In genomic region chr1:118008011-118008410, GRCh38 we compare ENCODE assay signal across 36 cellular contexts.
A peak's percentile ranks its signal among the peaks of the same experiment; 100 is the strongest.
DNase-seq lines count a peak whose midpoint lies in the region; ATAC-seq, FAIRE-seq and TF ChIP-seq lines count a peak whose summit lies in the region.
"Had no signal": no experiment of that assay in that cellular context is flagged by ENCODE, and none has a peak within 500 bp of the region (broad histone marks: within the 10 kb centered on the region; RNA-seq: fewer than 3 reads in every experiment).

No MANE protein-coding gene starts in this region.

- WGBS in HepG2 (ENCODE audit: low lambda C conversion rate): 15% methylated on average over 7 of the region's 7 CpGs
- 77% methylated on average over 2 of the region's 7 CpGs for WGBS in right lobe of liver (ENCODE audit: insufficient coverage, low coverage, low lambda C conversion rate, missing lambda C conversion rate)
- WGBS in A549 (ENCODE audit: missing lambda C conversion rate): 53% methylated on average over 7 of the region's 7 CpGs
- WGBS in K562 (ENCODE audit: insufficient coverage, low coverage, missing lambda C conversion rate): under 1% methylated on average over 7 of the region's 7 CpGs

- H3K27ac ChIP-seq in HepG2 (ENCODE audit: extremely low read length, insufficient read depth, low read length) (no peak overlapping the region), right lobe of liver (no peak overlapping the region), A549 (no peak overlapping the region), K562 (ENCODE audit: extremely low read depth, low read depth, low read length) (no peak overlapping the region), parathyroid adenoma (peak overlapping the region; percentile 91)
- H3K27ac ChIP-seq: 22Rv1; BLaER1; BLaER1 treated with 17β-estradiol and CSF1 and Interleukin-3, amounts not matched to agents 10 nM and 100 nM; C4-2B had no signal

- H3K9me3 ChIP-seq in HepG2 (ENCODE audit: low read length) (no peaks in the 10 kb centered on the region), right lobe of liver (no peaks in the 10 kb centered on the region), A549 (no peaks in the 10 kb centered on the region), K562 (replicated peaks; ENCODE audit: control insufficient read depth, insufficient read depth, low read depth, low read length) (no peaks in the 10 kb centered on the region), parathyroid adenoma (ENCODE audit: control insufficient read depth, low read length) (no peaks in the 10 kb centered on the region)
- H3K9me3 ChIP-seq: BE2C, BLaER1, Caco-2 had no signal

- no peaks in the 10 kb centered on the region for H3K36me3 ChIP-seq in HepG2 (replicated peaks in 1 of 2; ENCODE audit: control insufficient read depth in 1 of 2, insufficient read depth in 2 of 2, low read length in 2 of 2)
- H3K36me3 ChIP-seq in right lobe of liver: no peaks in the 10 kb centered on the region
- no peaks in the 10 kb centered on the region for H3K36me3 ChIP-seq in K562 (ENCODE audit: control insufficient read depth, insufficient read depth, low read length)
- H3K36me3 ChIP-seq in parathyroid adenoma (ENCODE audit: control insufficient read depth, insufficient read depth, low read length): no peaks in the 10 kb centered on the region
- H3K36me3 ChIP-seq: BE2C; BLaER1; BLaER1 treated with 17β-estradiol and CSF1 and Interleukin-3, amounts not matched to agents 10 nM and 100 nM had no signal

- H3K79me2 ChIP-seq in HepG2 (ENCODE audit: insufficient read depth, low read length) (no peaks in the 10 kb centered on the region), K562 (ENCODE audit: control insufficient read depth, insufficient read depth, low read length) (no peaks in the 10 kb centered on the region), parathyroid adenoma (no peaks in the 10 kb centered on the region)

- H3K27me3 ChIP-seq in HepG2 (ENCODE audit: control insufficient read depth in 1 of 2, insufficient read depth in 2 of 2, low read length in 2 of 2): no peaks in the 10 kb centered on the region; a peak in 1 of 5 replicates
- H3K27me3 ChIP-seq in right lobe of liver: no peaks in the 10 kb centered on the region
- peaks cover 4 to 5% of the 10 kb centered on the region in 2 experiments; a peak in 3 of 5 replicates for H3K27me3 ChIP-seq in K562 (ENCODE audit: control insufficient read depth in 2 of 2, insufficient read depth in 2 of 2, low read length in 2 of 2)
- H3K27me3 ChIP-seq in parathyroid adenoma (ENCODE audit: control insufficient read depth, insufficient read depth, low read length): no peaks in the 10 kb centered on the region
- H3K27me3 ChIP-seq: BLaER1; BLaER1 treated with 17β-estradiol and CSF1 and Interleukin-3, amounts not matched to agents 10 nM and 100 nM had no signal

- BruUV-seq in HepG2 (replicated peaks; lab: Mats Ljungman, UMichigan) (no TSS peak), K562 (replicated peaks; lab: Mats Ljungman, UMichigan) (no TSS peak)

- H3K4me2 ChIP-seq in HepG2 (ENCODE audit: low read depth, low read length) (no peak overlapping the region), A549 (no peak overlapping the region), K562 (ENCODE audit: insufficient read depth, low read length) (no peak overlapping the region), parathyroid adenoma (ENCODE audit: low read length) (no peak overlapping the region)
- H3K4me2 ChIP-seq: BLaER1; BLaER1 treated with 17β-estradiol and CSF1 and Interleukin-3, amounts not matched to agents 10 nM and 100 nM had no signal

- TF ChIP-seq RAD21 in HepG2 (CRISPR knock-in tag; IDR thresholded peaks at IDR 0.05) (no peak), A549 (conservative IDR thresholded peaks at IDR 0.05 in 1 of 2, IDR thresholded peaks at IDR 0.05 in 1 of 2) (no peak), K562 (CRISPR knock-in tag; conservative IDR thresholded peaks at IDR 0.05 in 1 of 2, IDR thresholded peaks at IDR 0.05 in 1 of 2) (no peak)

- FAIRE-seq in HepG2 (lab: Jason Lieb, UNC) (no peak), A549 (lab: Jason Lieb, UNC) (no peak), K562 (lab: Jason Lieb, UNC) (no peak)
- FAIRE-seq: A204.1, D721Med had no signal

- H3K4me1 ChIP-seq in HepG2 (ENCODE audit: insufficient read depth, low read length) (no peaks in the 10 kb centered on the region), right lobe of liver (no peaks in the 10 kb centered on the region), A549 (no peaks in the 10 kb centered on the region), K562 (replicated peaks in 1 of 2; ENCODE audit: control insufficient read depth in 2 of 2, insufficient read depth in 2 of 2, low read length in 2 of 2) (no peaks in the 10 kb centered on the region), parathyroid adenoma (peaks cover 16% of the 10 kb centered on the region)
- H3K4me1 ChIP-seq: BE2C; BLaER1; BLaER1 treated with 17β-estradiol and CSF1 and Interleukin-3, amounts not matched to agents 10 nM and 100 nM; Caco-2 had no signal

- no peak for DNase-seq in HepG2 (ENCODE audit: low spot score)
- DNase-seq in right lobe of liver: no peak
- no peak for DNase-seq in A549 (ENCODE audit: low read depth in 1 of 2, low spot score in 1 of 2)
- DNase-seq in K562 (ENCODE audit: extremely low read depth in 1 of 4, low spot score in 3 of 4): no peak
- no peak for DNase-seq in NCI-H2081 (lab: John Stamatoyannopoulos, UW)
- no peak for DNase-seq in activated CD4-positive, alpha-beta T cell treated with anti-CD3 and anti-CD28 coated beads, Interleukin-2, amount 10 ng/mL, durations not matched to agents 7 days and 5 days
- DNase-seq in NCI-H1930 (lab: John Stamatoyannopoulos, UW): no peak
- DNase-seq: 8988T; ACHN; AML-193; BE2C; C1 segment of cervical spinal cord; Caco-2; Calu3; CD4-positive, alpha-beta memory T cell; CD4-positive, alpha-beta T cell; CD4-positive, CD25-positive, alpha-beta regulatory T cell; CD8-positive, alpha-beta memory T cell; CD8-positive, alpha-beta T cell; COR-L47; DMS 273 treated with DMSO at 0.1 percent for 48 hours; DMS153; DMS53; DMS79; DMS79 treated with DMSO at 0.1 percent for 48 hours; DND-41; EL had no signal

- H3K4me3 Mint-ChIP-seq in activated CD4-positive, alpha-beta T cell treated with anti-CD3 and anti-CD28 coated beads, Interleukin-2, amount 10 ng/mL, durations not matched to agents 7 days and 5 days: no peak overlapping the region
- H3K4me3 Mint-ChIP-seq: B cell; CD14-positive monocyte; CD4-positive, alpha-beta memory T cell; CD4-positive, alpha-beta T cell; CD4-positive, CD25-positive, alpha-beta regulatory T cell; CD8-positive, alpha-beta T cell had no signal

- POLR2A ChIA-PET in HepG2 (lab: Yijun Ruan, JAX): no interaction called here
- POLR2A ChIA-PET in A549 (lab: Yijun Ruan, JAX): no interaction called here
- POLR2A ChIA-PET in K562 (lab: Yijun Ruan, JAX): interaction anchor here (1.2 kb wide), 1 partner anchor 10 kb away, joined by 5 read pairs; no protein-coding TSS in a partner anchor
- POLR2A ChIA-PET in activated CD4-positive, alpha-beta T cell treated with anti-CD3 and anti-CD28 coated beads, Interleukin-2, amount 10 ng/mL, durations not matched to agents 7 days and 5 days (lab: Charles Lee): no interaction called here

- intact Hi-C loops in HepG2 (cut with micrococcal nuclease; ENCODE audit: unreplicated experiment): no loop called here
- intact Hi-C loops in right lobe of liver (cut with DNase I): no loop called here
- intact Hi-C loops in K562 (cut with micrococcal nuclease): no loop called here

- H3K4me3 ChIP-seq in HepG2 (replicated peaks in 1 of 3; ENCODE audit: insufficient read depth in 1 of 3, low read depth in 2 of 3, low read length in 3 of 3): no peak overlapping the region
- no peak overlapping the region for H3K4me3 ChIP-seq in right lobe of liver
- no peak overlapping the region for H3K4me3 ChIP-seq in A549
- no peak overlapping the region for H3K4me3 ChIP-seq in K562
- no peak overlapping the region for H3K4me3 ChIP-seq in parathyroid adenoma (ENCODE audit: low read depth, low read length)
- H3K4me3 ChIP-seq: BLaER1; BLaER1 treated with 17β-estradiol and CSF1 and Interleukin-3, amounts not matched to agents 10 nM and 100 nM had no signal

- TF ChIP-seq POLR2A in HepG2 (IDR thresholded peaks at IDR 0.05; ENCODE audit: insufficient read depth in 1 of 2, low read depth in 2 of 2, low read length in 2 of 2) (no peak), right lobe of liver (IDR thresholded peaks at IDR 0.05) (no peak), A549 (IDR thresholded peaks at IDR 0.05; ENCODE audit: low read length) (no peak), K562 (conservative IDR thresholded peaks at IDR 0.05) (no peak)

- H3K9me3 Mint-ChIP-seq in activated CD4-positive, alpha-beta T cell treated with anti-CD3 and anti-CD28 coated beads, Interleukin-2, amount 10 ng/mL, durations not matched to agents 7 days and 5 days: no peaks in the 10 kb centered on the region
- H3K9me3 Mint-ChIP-seq: CD4-positive, alpha-beta T cell; CD8-positive, alpha-beta T cell had no signal

- TF ChIP-seq CTCF in HepG2 (CRISPR knock-in tag; IDR thresholded peaks at IDR 0.05) (no peak), right lobe of liver (IDR thresholded peaks at IDR 0.05) (no peak), A549 (IDR thresholded peaks at IDR 0.05) (no peak), K562 (IDR thresholded peaks at IDR 0.05 in 2 of 3, conservative IDR thresholded peaks at IDR 0.05 in 1 of 3; ENCODE audit: insufficient read depth in 2 of 3, low read depth in 1 of 3, low read length in 3 of 3) (no peak), parathyroid adenoma (IDR thresholded peaks at IDR 0.05) (no peak)

- in situ Hi-C loops in HepG2 (cut with HindIII; ENCODE audit: extremely low pct_ligation_motif_present, low pct_unique_long_range_greater_than_20kb): no loop called here
- in situ Hi-C loops in K562 (cut with MboI): no loop called here

- no peak overlapping the region for H3K27ac Mint-ChIP-seq in activated CD4-positive, alpha-beta T cell treated with anti-CD3 and anti-CD28 coated beads, Interleukin-2, amount 10 ng/mL, durations not matched to agents 7 days and 5 days
- H3K27ac Mint-ChIP-seq: B cell; CD4-positive, alpha-beta memory T cell; CD4-positive, alpha-beta T cell; CD4-positive, CD25-positive, alpha-beta regulatory T cell; CD8-positive, alpha-beta T cell had no signal

- CTCF ChIA-PET in HepG2 (lab: Yijun Ruan, JAX; ENCODE audit: low intra/inter-chr PET ratio, low total read pairs): no interaction called here
- CTCF ChIA-PET in A549 (lab: Yijun Ruan, JAX): no interaction called here
- CTCF ChIA-PET in K562 (lab: Yijun Ruan, JAX; ENCODE audit: low intra/inter-chr PET ratio): no interaction called here
- CTCF ChIA-PET in activated CD4-positive, alpha-beta T cell treated with anti-CD3 and anti-CD28 coated beads, Interleukin-2, amount 10 ng/mL, durations not matched to agents 7 days and 5 days (lab: Charles Lee): no interaction called here

- no peaks in the 10 kb centered on the region for H3K36me3 Mint-ChIP-seq in activated CD4-positive, alpha-beta T cell treated with anti-CD3 and anti-CD28 coated beads, Interleukin-2, amount 10 ng/mL, durations not matched to agents 7 days and 5 days (ENCODE audit: low read depth)
- H3K36me3 Mint-ChIP-seq: CD14-positive monocyte; CD4-positive, alpha-beta memory T cell; CD4-positive, CD25-positive, alpha-beta regulatory T cell; CD8-positive, alpha-beta memory T cell; CD8-positive, alpha-beta T cell had no signal

- H3K4me1 Mint-ChIP-seq in activated CD4-positive, alpha-beta T cell treated with anti-CD3 and anti-CD28 coated beads, Interleukin-2, amount 10 ng/mL, durations not matched to agents 7 days and 5 days: no peaks in the 10 kb centered on the region
- H3K4me1 Mint-ChIP-seq: B cell; CD14-positive monocyte; CD4-positive, alpha-beta memory T cell; CD4-positive, CD25-positive, alpha-beta regulatory T cell; CD8-positive, alpha-beta memory T cell had no signal

- no peaks in the 10 kb centered on the region for H3K9me1 ChIP-seq in K562 (ENCODE audit: control insufficient read depth, insufficient read depth, low read length)

- no peaks in the 10 kb centered on the region for H3K27me3 Mint-ChIP-seq in activated CD4-positive, alpha-beta T cell treated with anti-CD3 and anti-CD28 coated beads, Interleukin-2, amount 10 ng/mL, durations not matched to agents 7 days and 5 days

- H3K9ac ChIP-seq in HepG2 (ENCODE audit: insufficient read depth, low read depth, low read length) (no peak overlapping the region), K562 (ENCODE audit: insufficient read depth in 1 of 2, low read depth in 2 of 2, low read length in 2 of 2) (no peak overlapping the region), parathyroid adenoma (no peak overlapping the region)
- H3K9ac ChIP-seq: BLaER1; BLaER1 treated with 17β-estradiol and CSF1 and Interleukin-3, amounts not matched to agents 10 nM and 100 nM had no signal

- H2AFZ ChIP-seq in HepG2 (ENCODE audit: low read length) (no peak overlapping the region), K562 (ENCODE audit: low read depth, low read length) (no peak overlapping the region), parathyroid adenoma (peak overlapping the region; percentile 64)

- H4K20me1 ChIP-seq in HepG2 (ENCODE audit: insufficient read depth, low read length) (no peaks in the 10 kb centered on the region), K562 (replicated peaks; ENCODE audit: control insufficient read depth, insufficient read depth, low read length) (no peaks in the 10 kb centered on the region)
- H4K20me1 ChIP-seq: BLaER1; BLaER1 treated with 17β-estradiol and CSF1 and Interleukin-3, amounts not matched to agents 10 nM and 100 nM had no signal

- ATAC-seq in HepG2 (no peak), right lobe of liver (no peak), A549 (no peak), K562 (no peak)
- ATAC-seq: CD8-positive, alpha-beta T cell had no signal

- TF ChIP-seq EP300 in HepG2 (IDR thresholded peaks at IDR 0.05; ENCODE audit: low read depth in 2 of 2, low read length in 2 of 2) (no peak), HepG2 (CRISPR knock-in tag; IDR thresholded peaks at IDR 0.05; ENCODE audit: borderline replicate concordance) (no peak), A549 (IDR thresholded peaks at IDR 0.05) (no peak), K562 (IDR thresholded peaks at IDR 0.05; ENCODE audit: low read length) (no peak)

Comparison
In these comparisons a context has a peak if more than half of its experiments do, and no peak if none do; other contexts are left out.
1. Of the 241 proteins assayed by ChIP-seq in both HepG2 and K562: peak only in HepG2: MAFF and MAFK; only in K562: none; in both: none; in neither: 239.